Comparison of ENCODE assay signal across 1 cellular context in the genomic region with DNA sequence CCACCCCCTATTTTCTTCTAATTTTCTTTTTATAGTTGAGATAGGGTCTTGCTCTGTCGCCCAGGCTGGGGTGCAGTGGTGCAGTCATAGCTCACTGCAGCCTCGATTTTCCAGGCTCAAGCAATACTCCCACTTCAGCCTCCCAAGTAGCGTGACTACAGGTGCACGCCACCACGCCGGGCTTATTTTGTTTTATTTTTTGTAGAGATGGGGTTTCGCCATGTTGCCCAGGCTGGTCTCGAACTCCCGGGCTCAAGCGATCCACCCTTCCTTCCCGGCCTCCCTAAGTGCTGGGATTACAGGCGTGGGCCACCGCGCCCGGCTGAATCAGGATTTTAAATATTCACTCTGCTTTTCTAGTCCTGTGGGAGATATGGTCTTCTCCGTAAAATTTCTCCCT.
TF ChIP-seq lines count a peak whose summit lies in the region.

No MANE protein-coding gene starts in this region.

TF ChIP-seq in SK-N-SH, 30 proteins besides CTCF, POLR2A, EP300 and RAD21 (continued from another document):
- TF ChIP-seq, protein P1, sequence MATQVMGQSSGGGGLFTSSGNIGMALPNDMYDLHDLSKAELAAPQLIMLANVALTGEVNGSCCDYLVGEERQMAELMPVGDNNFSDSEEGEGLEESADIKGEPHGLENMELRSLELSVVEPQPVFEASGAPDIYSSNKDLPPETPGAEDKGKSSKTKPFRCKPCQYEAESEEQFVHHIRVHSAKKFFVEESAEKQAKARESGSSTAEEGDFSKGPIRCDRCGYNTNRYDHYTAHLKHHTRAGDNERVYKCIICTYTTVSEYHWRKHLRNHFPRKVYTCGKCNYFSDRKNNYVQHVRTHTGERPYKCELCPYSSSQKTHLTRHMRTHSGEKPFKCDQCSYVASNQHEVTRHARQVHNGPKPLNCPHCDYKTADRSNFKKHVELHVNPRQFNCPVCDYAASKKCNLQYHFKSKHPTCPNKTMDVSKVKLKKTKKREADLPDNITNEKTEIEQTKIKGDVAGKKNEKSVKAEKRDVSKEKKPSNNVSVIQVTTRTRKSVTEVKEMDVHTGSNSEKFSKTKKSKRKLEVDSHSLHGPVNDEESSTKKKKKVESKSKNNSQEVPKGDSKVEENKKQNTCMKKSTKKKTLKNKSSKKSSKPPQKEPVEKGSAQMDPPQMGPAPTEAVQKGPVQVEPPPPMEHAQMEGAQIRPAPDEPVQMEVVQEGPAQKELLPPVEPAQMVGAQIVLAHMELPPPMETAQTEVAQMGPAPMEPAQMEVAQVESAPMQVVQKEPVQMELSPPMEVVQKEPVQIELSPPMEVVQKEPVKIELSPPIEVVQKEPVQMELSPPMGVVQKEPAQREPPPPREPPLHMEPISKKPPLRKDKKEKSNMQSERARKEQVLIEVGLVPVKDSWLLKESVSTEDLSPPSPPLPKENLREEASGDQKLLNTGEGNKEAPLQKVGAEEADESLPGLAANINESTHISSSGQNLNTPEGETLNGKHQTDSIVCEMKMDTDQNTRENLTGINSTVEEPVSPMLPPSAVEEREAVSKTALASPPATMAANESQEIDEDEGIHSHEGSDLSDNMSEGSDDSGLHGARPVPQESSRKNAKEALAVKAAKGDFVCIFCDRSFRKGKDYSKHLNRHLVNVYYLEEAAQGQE (IDR thresholded peaks at IDR 0.05; ENCODE audit: low read depth, low read length) = no peak
